1 cellular context compared by ENCODE assay signal in the genomic region with DNA sequence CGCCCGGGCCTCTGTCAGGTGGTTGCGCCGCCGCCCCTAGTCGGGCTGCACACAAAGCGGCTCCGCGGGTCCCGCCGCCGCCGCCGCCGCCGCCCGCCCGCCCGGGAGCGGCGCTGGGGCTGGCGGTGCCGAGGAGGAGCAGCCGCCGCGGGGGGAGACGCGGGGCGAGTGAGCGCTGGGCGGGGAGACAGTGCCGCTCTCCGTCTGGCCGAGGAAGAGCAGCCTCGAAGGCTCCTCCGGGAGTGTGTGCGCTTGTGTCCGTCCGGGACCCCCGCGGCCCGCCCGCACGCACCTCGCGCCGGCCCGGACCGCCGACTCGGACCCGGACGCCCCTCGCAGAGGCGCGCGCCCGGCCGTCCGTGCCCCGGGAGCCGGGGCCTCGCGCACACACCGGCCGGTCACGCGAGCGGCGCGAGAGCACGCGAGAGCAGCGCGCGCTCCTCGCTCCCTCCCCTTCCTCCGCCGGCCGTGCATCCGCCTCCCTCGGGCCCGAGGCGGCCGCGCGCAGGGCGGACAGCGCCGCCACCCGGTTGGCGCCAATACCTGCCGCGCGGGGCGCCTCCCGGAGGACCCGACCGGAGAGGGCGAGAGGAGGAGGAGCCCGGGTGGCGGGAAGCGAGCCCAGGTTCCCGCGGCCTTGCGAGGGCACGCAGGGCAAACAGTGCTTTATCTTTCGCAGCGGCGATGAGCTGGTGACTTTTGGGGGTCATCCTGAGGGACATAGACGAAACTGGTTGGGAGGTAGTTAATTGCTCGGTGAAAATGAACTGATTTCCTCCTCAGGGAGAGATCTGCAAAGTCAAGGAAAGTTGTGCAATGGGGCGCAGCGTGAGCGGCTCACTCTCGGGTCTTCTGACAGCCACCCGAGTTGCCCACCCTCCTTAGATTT.
TF ChIP-seq lines count a peak whose summit lies in the region.

A gene with protein sequence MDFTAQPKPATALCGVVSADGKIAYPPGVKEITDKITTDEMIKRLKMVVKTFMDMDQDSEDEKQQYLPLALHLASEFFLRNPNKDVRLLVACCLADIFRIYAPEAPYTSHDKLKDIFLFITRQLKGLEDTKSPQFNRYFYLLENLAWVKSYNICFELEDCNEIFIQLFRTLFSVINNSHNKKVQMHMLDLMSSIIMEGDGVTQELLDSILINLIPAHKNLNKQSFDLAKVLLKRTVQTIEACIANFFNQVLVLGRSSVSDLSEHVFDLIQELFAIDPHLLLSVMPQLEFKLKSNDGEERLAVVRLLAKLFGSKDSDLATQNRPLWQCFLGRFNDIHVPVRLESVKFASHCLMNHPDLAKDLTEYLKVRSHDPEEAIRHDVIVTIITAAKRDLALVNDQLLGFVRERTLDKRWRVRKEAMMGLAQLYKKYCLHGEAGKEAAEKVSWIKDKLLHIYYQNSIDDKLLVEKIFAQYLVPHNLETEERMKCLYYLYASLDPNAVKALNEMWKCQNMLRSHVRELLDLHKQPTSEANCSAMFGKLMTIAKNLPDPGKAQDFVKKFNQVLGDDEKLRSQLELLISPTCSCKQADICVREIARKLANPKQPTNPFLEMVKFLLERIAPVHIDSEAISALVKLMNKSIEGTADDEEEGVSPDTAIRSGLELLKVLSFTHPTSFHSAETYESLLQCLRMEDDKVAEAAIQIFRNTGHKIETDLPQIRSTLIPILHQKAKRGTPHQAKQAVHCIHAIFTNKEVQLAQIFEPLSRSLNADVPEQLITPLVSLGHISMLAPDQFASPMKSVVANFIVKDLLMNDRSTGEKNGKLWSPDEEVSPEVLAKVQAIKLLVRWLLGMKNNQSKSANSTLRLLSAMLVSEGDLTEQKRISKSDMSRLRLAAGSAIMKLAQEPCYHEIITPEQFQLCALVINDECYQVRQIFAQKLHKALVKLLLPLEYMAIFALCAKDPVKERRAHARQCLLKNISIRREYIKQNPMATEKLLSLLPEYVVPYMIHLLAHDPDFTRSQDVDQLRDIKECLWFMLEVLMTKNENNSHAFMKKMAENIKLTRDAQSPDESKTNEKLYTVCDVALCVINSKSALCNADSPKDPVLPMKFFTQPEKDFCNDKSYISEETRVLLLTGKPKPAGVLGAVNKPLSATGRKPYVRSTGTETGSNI (N-terminal part only) (minus strand): TSS at position 423 of the 889 bp plus-strand sequence. CDS start 1,334 bp downstream, outside the sequence.

TF ChIP-seq in WTC11, 78 proteins besides CTCF, POLR2A, EP300 and RAD21 (continued from another document and continues in another):
- TF ChIP-seq ZNF138 (CRISPR knock-in tag; conservative IDR thresholded peaks at IDR 0.05) (peak; percentile 90), TCF7 (CRISPR knock-in tag; IDR thresholded peaks at IDR 0.05; ENCODE audit: low read depth) (no peak), RELA (CRISPR knock-in tag; IDR thresholded peaks at IDR 0.05; ENCODE audit: borderline replicate concordance) (no peak), SP1 (CRISPR knock-in tag; conservative IDR thresholded peaks at IDR 0.05) (peak; percentile 78), NFE2L1 (CRISPR knock-in tag; IDR thresholded peaks at IDR 0.05) (no peak; the same call in 1 of the 2 replicates), FOXP1 (CRISPR knock-in tag; IDR thresholded peaks at IDR 0.05; ENCODE audit: borderline replicate concordance) (peak; percentile 83), PRRX2 (CRISPR knock-in tag; IDR thresholded peaks at IDR 0.05) (no peak), GRHL2 (CRISPR knock-in tag; IDR thresholded peaks at IDR 0.05; ENCODE audit: insufficient replicate concordance, severe bottlenecking) (no peak), GTF2I (CRISPR knock-in tag; conservative IDR thresholded peaks at IDR 0.05) (no peak), JUN (CRISPR knock-in tag; IDR thresholded peaks at IDR 0.05) (no peak), RORB (CRISPR knock-in tag; IDR thresholded peaks at IDR 0.05) (no peak), ETV6 (CRISPR knock-in tag; IDR thresholded peaks at IDR 0.05) (peak; percentile 28; the same call in 1 of the 2 replicates), HMGA2 (CRISPR knock-in tag; IDR thresholded peaks at IDR 0.05) (no peak), CREB1 (CRISPR knock-in tag; IDR thresholded peaks at IDR 0.05) (no peak), EMX1 (CRISPR knock-in tag; IDR thresholded peaks at IDR 0.05) (no peak), ZNF416 (CRISPR knock-in tag; IDR thresholded peaks at IDR 0.05) (0 out of 2 replicates have a peak, but pooled peaks have one; percentile 3), SOX15 (CRISPR knock-in tag; IDR thresholded peaks at IDR 0.05) (no peak), TEAD1 (CRISPR knock-in tag; IDR thresholded peaks at IDR 0.05) (peak; percentile 77), KAT7 (CRISPR knock-in tag; IDR thresholded peaks at IDR 0.05; ENCODE audit: borderline replicate concordance) (peak; percentile 97), NR1H2 (CRISPR knock-in tag; IDR thresholded peaks at IDR 0.05) (no peak), NFATC4 (CRISPR knock-in tag; IDR thresholded peaks at IDR 0.05) (no peak), SMAD3 (CRISPR knock-in tag; IDR thresholded peaks at IDR 0.05; ENCODE audit: borderline replicate concordance) (no peak)
- TF ChIP-seq, protein P1, sequence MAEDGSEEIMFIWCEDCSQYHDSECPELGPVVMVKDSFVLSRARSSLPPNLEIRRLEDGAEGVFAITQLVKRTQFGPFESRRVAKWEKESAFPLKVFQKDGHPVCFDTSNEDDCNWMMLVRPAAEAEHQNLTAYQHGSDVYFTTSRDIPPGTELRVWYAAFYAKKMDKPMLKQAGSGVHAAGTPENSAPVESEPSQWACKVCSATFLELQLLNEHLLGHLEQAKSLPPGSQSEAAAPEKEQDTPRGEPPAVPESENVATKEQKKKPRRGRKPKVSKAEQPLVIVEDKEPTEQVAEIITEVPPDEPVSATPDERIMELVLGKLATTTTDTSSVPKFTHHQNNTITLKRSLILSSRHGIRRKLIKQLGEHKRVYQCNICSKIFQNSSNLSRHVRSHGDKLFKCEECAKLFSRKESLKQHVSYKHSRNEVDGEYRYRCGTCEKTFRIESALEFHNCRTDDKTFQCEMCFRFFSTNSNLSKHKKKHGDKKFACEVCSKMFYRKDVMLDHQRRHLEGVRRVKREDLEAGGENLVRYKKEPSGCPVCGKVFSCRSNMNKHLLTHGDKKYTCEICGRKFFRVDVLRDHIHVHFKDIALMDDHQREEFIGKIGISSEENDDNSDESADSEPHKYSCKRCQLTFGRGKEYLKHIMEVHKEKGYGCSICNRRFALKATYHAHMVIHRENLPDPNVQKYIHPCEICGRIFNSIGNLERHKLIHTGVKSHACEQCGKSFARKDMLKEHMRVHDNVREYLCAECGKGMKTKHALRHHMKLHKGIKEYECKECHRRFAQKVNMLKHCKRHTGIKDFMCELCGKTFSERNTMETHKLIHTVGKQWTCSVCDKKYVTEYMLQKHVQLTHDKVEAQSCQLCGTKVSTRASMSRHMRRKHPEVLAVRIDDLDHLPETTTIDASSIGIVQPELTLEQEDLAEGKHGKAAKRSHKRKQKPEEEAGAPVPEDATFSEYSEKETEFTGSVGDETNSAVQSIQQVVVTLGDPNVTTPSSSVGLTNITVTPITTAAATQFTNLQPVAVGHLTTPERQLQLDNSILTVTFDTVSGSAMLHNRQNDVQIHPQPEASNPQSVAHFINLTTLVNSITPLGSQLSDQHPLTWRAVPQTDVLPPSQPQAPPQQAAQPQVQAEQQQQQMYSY (CRISPR knock-in tag; IDR thresholded peaks at IDR 0.05) = no peak
- TF ChIP-seq, protein P2, sequence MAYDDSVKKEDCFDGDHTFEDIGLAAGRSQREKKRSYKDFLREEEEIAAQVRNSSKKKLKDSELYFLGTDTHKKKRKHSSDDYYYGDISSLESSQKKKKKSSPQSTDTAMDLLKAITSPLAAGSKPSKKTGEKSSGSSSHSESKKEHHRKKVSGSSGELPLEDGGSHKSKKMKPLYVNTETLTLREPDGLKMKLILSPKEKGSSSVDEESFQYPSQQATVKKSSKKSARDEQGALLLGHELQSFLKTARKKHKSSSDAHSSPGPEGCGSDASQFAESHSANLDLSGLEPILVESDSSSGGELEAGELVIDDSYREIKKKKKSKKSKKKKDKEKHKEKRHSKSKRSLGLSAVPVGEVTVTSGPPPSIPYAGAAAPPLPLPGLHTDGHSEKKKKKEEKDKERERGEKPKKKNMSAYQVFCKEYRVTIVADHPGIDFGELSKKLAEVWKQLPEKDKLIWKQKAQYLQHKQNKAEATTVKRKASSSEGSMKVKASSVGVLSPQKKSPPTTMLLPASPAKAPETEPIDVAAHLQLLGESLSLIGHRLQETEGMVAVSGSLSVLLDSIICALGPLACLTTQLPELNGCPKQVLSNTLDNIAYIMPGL (CRISPR knock-in tag; IDR thresholded peaks at IDR 0.05) = peak; percentile 99
- TF ChIP-seq, protein P3, sequence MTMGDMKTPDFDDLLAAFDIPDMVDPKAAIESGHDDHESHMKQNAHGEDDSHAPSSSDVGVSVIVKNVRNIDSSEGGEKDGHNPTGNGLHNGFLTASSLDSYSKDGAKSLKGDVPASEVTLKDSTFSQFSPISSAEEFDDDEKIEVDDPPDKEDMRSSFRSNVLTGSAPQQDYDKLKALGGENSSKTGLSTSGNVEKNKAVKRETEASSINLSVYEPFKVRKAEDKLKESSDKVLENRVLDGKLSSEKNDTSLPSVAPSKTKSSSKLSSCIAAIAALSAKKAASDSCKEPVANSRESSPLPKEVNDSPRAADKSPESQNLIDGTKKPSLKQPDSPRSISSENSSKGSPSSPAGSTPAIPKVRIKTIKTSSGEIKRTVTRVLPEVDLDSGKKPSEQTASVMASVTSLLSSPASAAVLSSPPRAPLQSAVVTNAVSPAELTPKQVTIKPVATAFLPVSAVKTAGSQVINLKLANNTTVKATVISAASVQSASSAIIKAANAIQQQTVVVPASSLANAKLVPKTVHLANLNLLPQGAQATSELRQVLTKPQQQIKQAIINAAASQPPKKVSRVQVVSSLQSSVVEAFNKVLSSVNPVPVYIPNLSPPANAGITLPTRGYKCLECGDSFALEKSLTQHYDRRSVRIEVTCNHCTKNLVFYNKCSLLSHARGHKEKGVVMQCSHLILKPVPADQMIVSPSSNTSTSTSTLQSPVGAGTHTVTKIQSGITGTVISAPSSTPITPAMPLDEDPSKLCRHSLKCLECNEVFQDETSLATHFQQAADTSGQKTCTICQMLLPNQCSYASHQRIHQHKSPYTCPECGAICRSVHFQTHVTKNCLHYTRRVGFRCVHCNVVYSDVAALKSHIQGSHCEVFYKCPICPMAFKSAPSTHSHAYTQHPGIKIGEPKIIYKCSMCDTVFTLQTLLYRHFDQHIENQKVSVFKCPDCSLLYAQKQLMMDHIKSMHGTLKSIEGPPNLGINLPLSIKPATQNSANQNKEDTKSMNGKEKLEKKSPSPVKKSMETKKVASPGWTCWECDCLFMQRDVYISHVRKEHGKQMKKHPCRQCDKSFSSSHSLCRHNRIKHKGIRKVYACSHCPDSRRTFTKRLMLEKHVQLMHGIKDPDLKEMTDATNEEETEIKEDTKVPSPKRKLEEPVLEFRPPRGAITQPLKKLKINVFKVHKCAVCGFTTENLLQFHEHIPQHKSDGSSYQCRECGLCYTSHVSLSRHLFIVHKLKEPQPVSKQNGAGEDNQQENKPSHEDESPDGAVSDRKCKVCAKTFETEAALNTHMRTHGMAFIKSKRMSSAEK (CRISPR knock-in tag; IDR thresholded peaks at IDR 0.05; ENCODE audit: borderline replicate concordance) = no peak
- TF ChIP-seq, protein P4, sequence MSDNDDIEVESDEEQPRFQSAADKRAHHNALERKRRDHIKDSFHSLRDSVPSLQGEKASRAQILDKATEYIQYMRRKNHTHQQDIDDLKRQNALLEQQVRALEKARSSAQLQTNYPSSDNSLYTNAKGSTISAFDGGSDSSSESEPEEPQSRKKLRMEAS (CRISPR knock-in tag; IDR thresholded peaks at IDR 0.05) = peak; percentile 87; the same call in 1 of the 2 replicates
- TF ChIP-seq, protein P5, sequence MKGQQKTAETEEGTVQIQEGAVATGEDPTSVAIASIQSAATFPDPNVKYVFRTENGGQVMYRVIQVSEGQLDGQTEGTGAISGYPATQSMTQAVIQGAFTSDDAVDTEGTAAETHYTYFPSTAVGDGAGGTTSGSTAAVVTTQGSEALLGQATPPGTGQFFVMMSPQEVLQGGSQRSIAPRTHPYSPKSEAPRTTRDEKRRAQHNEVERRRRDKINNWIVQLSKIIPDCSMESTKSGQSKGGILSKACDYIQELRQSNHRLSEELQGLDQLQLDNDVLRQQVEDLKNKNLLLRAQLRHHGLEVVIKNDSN (CRISPR knock-in tag; IDR thresholded peaks at IDR 0.05) = no peak
- TF ChIP-seq, protein P6, sequence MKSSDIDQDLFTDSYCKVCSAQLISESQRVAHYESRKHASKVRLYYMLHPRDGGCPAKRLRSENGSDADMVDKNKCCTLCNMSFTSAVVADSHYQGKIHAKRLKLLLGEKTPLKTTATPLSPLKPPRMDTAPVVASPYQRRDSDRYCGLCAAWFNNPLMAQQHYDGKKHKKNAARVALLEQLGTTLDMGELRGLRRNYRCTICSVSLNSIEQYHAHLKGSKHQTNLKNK (CRISPR knock-in tag; IDR thresholded peaks at IDR 0.05) = no peak
- TF ChIP-seq, protein P7, sequence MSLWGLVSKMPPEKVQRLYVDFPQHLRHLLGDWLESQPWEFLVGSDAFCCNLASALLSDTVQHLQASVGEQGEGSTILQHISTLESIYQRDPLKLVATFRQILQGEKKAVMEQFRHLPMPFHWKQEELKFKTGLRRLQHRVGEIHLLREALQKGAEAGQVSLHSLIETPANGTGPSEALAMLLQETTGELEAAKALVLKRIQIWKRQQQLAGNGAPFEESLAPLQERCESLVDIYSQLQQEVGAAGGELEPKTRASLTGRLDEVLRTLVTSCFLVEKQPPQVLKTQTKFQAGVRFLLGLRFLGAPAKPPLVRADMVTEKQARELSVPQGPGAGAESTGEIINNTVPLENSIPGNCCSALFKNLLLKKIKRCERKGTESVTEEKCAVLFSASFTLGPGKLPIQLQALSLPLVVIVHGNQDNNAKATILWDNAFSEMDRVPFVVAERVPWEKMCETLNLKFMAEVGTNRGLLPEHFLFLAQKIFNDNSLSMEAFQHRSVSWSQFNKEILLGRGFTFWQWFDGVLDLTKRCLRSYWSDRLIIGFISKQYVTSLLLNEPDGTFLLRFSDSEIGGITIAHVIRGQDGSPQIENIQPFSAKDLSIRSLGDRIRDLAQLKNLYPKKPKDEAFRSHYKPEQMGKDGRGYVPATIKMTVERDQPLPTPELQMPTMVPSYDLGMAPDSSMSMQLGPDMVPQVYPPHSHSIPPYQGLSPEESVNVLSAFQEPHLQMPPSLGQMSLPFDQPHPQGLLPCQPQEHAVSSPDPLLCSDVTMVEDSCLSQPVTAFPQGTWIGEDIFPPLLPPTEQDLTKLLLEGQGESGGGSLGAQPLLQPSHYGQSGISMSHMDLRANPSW (CRISPR knock-in tag; conservative IDR thresholded peaks at IDR 0.05; ENCODE audit: low read depth) = 0 out of 2 replicates have a peak, but pooled peaks have one; percentile 57
- TF ChIP-seq, protein P8, sequence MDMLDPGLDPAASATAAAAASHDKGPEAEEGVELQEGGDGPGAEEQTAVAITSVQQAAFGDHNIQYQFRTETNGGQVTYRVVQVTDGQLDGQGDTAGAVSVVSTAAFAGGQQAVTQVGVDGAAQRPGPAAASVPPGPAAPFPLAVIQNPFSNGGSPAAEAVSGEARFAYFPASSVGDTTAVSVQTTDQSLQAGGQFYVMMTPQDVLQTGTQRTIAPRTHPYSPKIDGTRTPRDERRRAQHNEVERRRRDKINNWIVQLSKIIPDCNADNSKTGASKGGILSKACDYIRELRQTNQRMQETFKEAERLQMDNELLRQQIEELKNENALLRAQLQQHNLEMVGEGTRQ (CRISPR knock-in tag; IDR thresholded peaks at IDR 0.05) = peak; percentile 71
- TF ChIP-seq, protein P9, sequence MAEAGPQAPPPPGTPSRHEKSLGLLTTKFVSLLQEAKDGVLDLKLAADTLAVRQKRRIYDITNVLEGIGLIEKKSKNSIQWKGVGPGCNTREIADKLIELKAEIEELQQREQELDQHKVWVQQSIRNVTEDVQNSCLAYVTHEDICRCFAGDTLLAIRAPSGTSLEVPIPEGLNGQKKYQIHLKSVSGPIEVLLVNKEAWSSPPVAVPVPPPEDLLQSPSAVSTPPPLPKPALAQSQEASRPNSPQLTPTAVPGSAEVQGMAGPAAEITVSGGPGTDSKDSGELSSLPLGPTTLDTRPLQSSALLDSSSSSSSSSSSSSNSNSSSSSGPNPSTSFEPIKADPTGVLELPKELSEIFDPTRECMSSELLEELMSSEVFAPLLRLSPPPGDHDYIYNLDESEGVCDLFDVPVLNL (CRISPR knock-in tag; IDR thresholded peaks at IDR 0.05; ENCODE audit: borderline replicate concordance, low read depth) = peak; percentile 84
